3 cellular contexts compared by ENCODE assay signal in the genomic region with DNA sequence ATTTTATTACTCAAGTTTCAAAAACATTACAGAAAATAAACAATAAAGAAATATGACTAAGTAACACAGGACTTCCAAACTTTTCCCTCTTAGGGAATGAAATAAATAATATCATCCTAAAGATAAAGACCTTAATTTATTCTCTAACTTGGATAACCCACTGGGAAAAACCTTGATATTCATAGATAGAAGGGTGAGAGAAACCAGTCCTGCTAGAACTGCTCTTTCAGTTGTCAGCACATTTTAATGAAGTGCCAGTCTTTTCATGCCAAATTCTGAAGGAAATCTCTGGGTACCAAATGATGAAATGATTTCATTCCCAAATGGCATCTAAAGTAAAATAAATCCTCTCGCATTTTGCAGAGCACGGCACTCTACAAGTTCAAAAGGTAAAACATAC.
"Had no signal": no experiment of that assay in that cellular context is flagged by ENCODE, and none has a peak within 500 bp of the region (broad histone marks: within the 10 kb centered on the region; RNA-seq: fewer than 3 reads in every experiment).

No MANE protein-coding gene starts in this region.

- ATAC-seq: GM12878 had no signal

- H3K4me3 ChIP-seq: GM12878 had no signal

- DNase-seq: GDM1, GF-D8 had no signal
